In genomic region chr15:98854496-98854895, GRCh38 we compare ENCODE assay signal across 13 cellular contexts.
DNase-seq lines count a peak whose midpoint lies in the region; ATAC-seq and TF ChIP-seq lines count a peak whose summit lies in the region.
"Had no signal": no experiment of that assay in that cellular context is flagged by ENCODE, and none has a peak within 500 bp of the region (broad histone marks: within the 10 kb centered on the region; RNA-seq: fewer than 3 reads in every experiment).

No MANE protein-coding gene starts in this region.

- H3K4me1 Mint-ChIP-seq in MCF 10A (ENCODE audit: insufficient read depth, unreplicated experiment) = peaks cover 27% of the 10 kb centered on the region

- peak overlapping the region; percentile 82 for H3K27ac Mint-ChIP-seq in MCF 10A (ENCODE audit: low read depth, unreplicated experiment)

- CTCF ChIA-PET in MCF 10A (lab: Yijun Ruan, JAX) = interaction anchor here (0.6 to 0.9 kb wide), 4 partner anchors 10 to 202 kb away, joined by 3 to 6 read pairs (median 4); no protein-coding TSS in a partner anchor

- peak overlapping the region; percentile 76 for H3K4me3 Mint-ChIP-seq in MCF 10A (ENCODE audit: unreplicated experiment)

- H3K4me3 ChIP-seq in lung = no peak overlapping the region
- no peak overlapping the region for H3K4me3 ChIP-seq in suprapubic skin
- H3K4me3 ChIP-seq: right lobe of liver had no signal

- H3K27ac ChIP-seq in lung (ENCODE audit: low read depth in 1 of 2, low read length in 1 of 2) (peak overlapping the region; percentile 73 to 74), suprapubic skin (peak overlapping the region; percentile 95)

- H3K36me3 Mint-ChIP-seq in MCF 10A (ENCODE audit: insufficient read depth, unreplicated experiment) = peaks cover 6% of the 10 kb centered on the region
- H3K36me3 Mint-ChIP-seq: immature natural killer cell had no signal

- ATAC-seq in lung (ENCODE audit: insufficient read depth, low FRiP score) = no peak
- no peak for ATAC-seq in HG03039 (IDR thresholded peaks at IDR 0.05; ENCODE audit: unreplicated experiment)
- ATAC-seq in HG02759 (IDR thresholded peaks at IDR 0.05; ENCODE audit: unreplicated experiment) = no peak
- ATAC-seq: right lobe of liver had no signal

- no peak for TF ChIP-seq POLR2A in suprapubic skin (IDR thresholded peaks at IDR 0.05)

- H3K9me3 ChIP-seq in lung (ENCODE audit: control insufficient read depth in 2 of 2, insufficient read depth in 1 of 2, low read length in 1 of 2) (no peaks in the 10 kb centered on the region), suprapubic skin (no peaks in the 10 kb centered on the region)
- H3K9me3 ChIP-seq: right lobe of liver had no signal

- H3K9me3 Mint-ChIP-seq in MCF 10A (ENCODE audit: unreplicated experiment) = no peaks in the 10 kb centered on the region
- H3K9me3 Mint-ChIP-seq: immature natural killer cell had no signal

- no peaks in the 10 kb centered on the region for H3K27me3 Mint-ChIP-seq in MCF 10A (ENCODE audit: insufficient read depth, unreplicated experiment)

- DNase-seq in NCI-H82 (lab: John Stamatoyannopoulos, UW) (peak; percentile 26), NCI-H82 treated with DMSO at 0.1 percent for 48 hours (lab: John Stamatoyannopoulos, UW; ENCODE audit: unreplicated experiment) (no peak), MCF 10A (ENCODE audit: unreplicated experiment) (no peak), lung (ENCODE audit: low spot score) (no peak), suprapubic skin (ENCODE audit: low spot score in 2 of 2) (no peak), GM10266 (ENCODE audit: extremely low spot score) (no peak)
- DNase-seq: 8988T; activated CD8-positive, alpha-beta memory T cell treated with anti-CD3 and anti-CD28 coated beads for 24 hours; immature natural killer cell; right lobe of liver; T-helper 1 cell had no signal

- POLR2A ChIA-PET in MCF 10A (lab: Yijun Ruan, JAX) = interaction anchor here (1.0 to 2.5 kb wide), 7 partner anchors 8 to 335 kb away, joined by 4 to 11 read pairs (median 5); partner anchors contain the start of gene IGF1R

- intact Hi-C loops in MCF 10A (cut with micrococcal nuclease) = no loop called here

- H3K4me1 ChIP-seq in lung (ENCODE audit: control insufficient read depth in 2 of 2, insufficient read depth in 2 of 2, low read length in 2 of 2) = peaks cover 0 to 27% of the 10 kb centered on the region in 2 donors
- H3K4me1 ChIP-seq in suprapubic skin = peaks cover 76% of the 10 kb centered on the region

- TF ChIP-seq EP300 in suprapubic skin (IDR thresholded peaks at IDR 0.05) = no peak

- no TSS peak for BruUV-seq in MCF 10A (replicated peaks; lab: Mats Ljungman, UMichigan)

- WGBS in lung, 2 donors = 63 to 82% methylated on average over 7 of the region's 7 CpGs
- WGBS in suprapubic skin = 48% methylated on average over 7 of the region's 7 CpGs

- no peaks in the 10 kb centered on the region for H3K27me3 ChIP-seq in lung (ENCODE audit: control insufficient read depth, insufficient read depth)
- H3K27me3 ChIP-seq in suprapubic skin = no peaks in the 10 kb centered on the region

- no peak for TF ChIP-seq CTCF in MCF 10A (IDR thresholded peaks at IDR 0.05; ENCODE audit: unreplicated experiment)
- TF ChIP-seq CTCF in lung (IDR thresholded peaks at IDR 0.05; ENCODE audit: control extremely low read depth, extremely low read depth) = no peak
- TF ChIP-seq CTCF in suprapubic skin (IDR thresholded peaks at IDR 0.05) = no peak
- TF ChIP-seq CTCF in GM10266 (IDR thresholded peaks at IDR 0.05; ENCODE audit: control insufficient read depth, insufficient read depth, low read depth, missing control alignments) = no peak

- H3K36me3 ChIP-seq in lung (ENCODE audit: control insufficient read depth in 2 of 2, insufficient read depth in 2 of 2, low read length in 2 of 2) = no peaks in the 10 kb centered on the region
- no peaks in the 10 kb centered on the region for H3K36me3 ChIP-seq in suprapubic skin
- H3K36me3 ChIP-seq: right lobe of liver had no signal
